ENCODE assay signal across 25 cellular contexts in the genomic region with DNA sequence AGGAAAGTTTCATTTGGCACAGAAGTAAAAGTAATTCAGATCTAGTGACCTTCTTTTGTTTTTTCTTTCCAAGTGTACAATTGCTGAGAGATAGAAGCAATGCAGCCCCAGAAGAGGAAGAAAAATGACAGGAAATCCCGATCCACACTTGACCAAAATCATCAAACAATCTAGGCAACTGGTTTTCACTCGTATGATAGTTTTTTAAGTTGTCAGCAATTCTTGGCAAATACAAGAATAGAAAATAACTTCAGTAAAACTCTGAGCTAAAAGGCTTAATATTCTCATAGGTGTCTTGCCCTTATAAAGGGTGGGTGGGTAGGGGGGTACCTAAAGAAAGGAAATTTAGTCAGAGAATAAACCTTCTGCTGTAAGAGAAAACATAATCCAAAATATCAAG. TPM values are rescaled to one million over a fixed set of nuclear protein-coding genes. Genes with fewer than 3 reads are reported as not detected.
DNase-seq lines count a peak whose midpoint lies in the region; ATAC-seq and TF ChIP-seq lines count a peak whose summit lies in the region.
"Had no signal": no experiment of that assay in that cellular context is flagged by ENCODE, and none has a peak within 500 bp of the region (broad histone marks: within the 10 kb centered on the region; RNA-seq: fewer than 3 reads in every experiment).

No MANE protein-coding gene starts in this region.

- no peak for TF ChIP-seq EP300 in upper lobe of left lung (IDR thresholded peaks at IDR 0.05)

- no peaks in the 10 kb centered on the region for H3K9me3 ChIP-seq in left ventricle myocardium inferior (replicated peaks)
- no peaks in the 10 kb centered on the region for H3K9me3 ChIP-seq in body of pancreas
- H3K9me3 ChIP-seq in naive thymus-derived CD4-positive, alpha-beta T cell (ENCODE audit: control insufficient read depth in 2 of 3, low read length in 3 of 3) = no peaks in the 10 kb centered on the region
- no peaks in the 10 kb centered on the region for H3K9me3 ChIP-seq in upper lobe of left lung
- H3K9me3 ChIP-seq: adrenal gland, heart left ventricle, transverse colon had no signal

- H3K4me3 ChIP-seq in left ventricle myocardium inferior (no peak overlapping the region), body of pancreas (no peak overlapping the region), upper lobe of left lung (no peak overlapping the region)
- H3K4me3 ChIP-seq in naive thymus-derived CD4-positive, alpha-beta T cell (ENCODE audit: low read length) = no peak overlapping the region
- H3K4me3 ChIP-seq: transverse colon had no signal

- H3K4me1 ChIP-seq in left ventricle myocardium inferior = peaks cover 90% of the 10 kb centered on the region
- H3K4me1 ChIP-seq in body of pancreas = peaks cover 43% of the 10 kb centered on the region
- H3K4me1 ChIP-seq in naive thymus-derived CD4-positive, alpha-beta T cell (ENCODE audit: control insufficient read depth in 2 of 2, insufficient read depth in 2 of 2, low read length in 2 of 2) = peaks cover 13 to 19% of the 10 kb centered on the region in 2 donors
- peaks cover 28 to 30% (median 29%) of the 10 kb centered on the region in 4 donors for H3K4me1 ChIP-seq in upper lobe of left lung

- TF ChIP-seq POLR2A in body of pancreas (IDR thresholded peaks at IDR 0.05) (no peak), upper lobe of left lung (IDR thresholded peaks at IDR 0.05) (no peak)

- no peaks in the 10 kb centered on the region for H3K27me3 ChIP-seq in left ventricle myocardium inferior (ENCODE audit: low read depth)
- no peaks in the 10 kb centered on the region for H3K27me3 ChIP-seq in body of pancreas
- H3K27me3 ChIP-seq in naive thymus-derived CD4-positive, alpha-beta T cell (ENCODE audit: control insufficient read depth in 2 of 2, insufficient read depth in 2 of 2, low read length in 2 of 2) = no peaks in the 10 kb centered on the region
- H3K27me3 ChIP-seq in upper lobe of left lung = no peaks in the 10 kb centered on the region
- H3K27me3 ChIP-seq: adrenal gland, brain microvascular endothelial cell, heart left ventricle, transverse colon had no signal

- H3K36me3 ChIP-seq in left ventricle myocardium inferior (no peaks in the 10 kb centered on the region), body of pancreas (replicated peaks in 1 of 2; ENCODE audit: insufficient read depth in 1 of 2, low read depth in 2 of 2) (no peaks in the 10 kb centered on the region), upper lobe of left lung (no peaks in the 10 kb centered on the region)
- no peaks in the 10 kb centered on the region for H3K36me3 ChIP-seq in naive thymus-derived CD4-positive, alpha-beta T cell (ENCODE audit: control insufficient read depth in 2 of 3, insufficient read depth in 3 of 3, low read length in 3 of 3)
- H3K36me3 ChIP-seq: adrenal gland, brain microvascular endothelial cell, heart left ventricle, transverse colon had no signal

- WGBS in body of pancreas, 2 donors = 40% methylated on average over 2 of the region's 2 CpGs
- WGBS in upper lobe of left lung, 2 donors = 18 to 25% methylated on average over 2 of the region's 2 CpGs

- peak overlapping the region; percentile 47 for H3K27ac ChIP-seq in left ventricle myocardium inferior (replicated peaks)
- peak overlapping the region in 3 of 4 donors; percentile 66 to 78 (median 72) for H3K27ac ChIP-seq in body of pancreas
- H3K27ac ChIP-seq in naive thymus-derived CD4-positive, alpha-beta T cell (ENCODE audit: low read depth, low read length) = no peak overlapping the region
- H3K27ac ChIP-seq in upper lobe of left lung = peak overlapping the region in 3 of 4 donors; percentile 19 to 79 (median 50)
- H3K27ac ChIP-seq: RWPE1 had no signal

- DNase-seq in left ventricle myocardium inferior (no peak), Right ventricle myocardium superior (no peak), body of pancreas (no peak), upper lobe of left lung (no peak), NCI-H1105 treated with DMSO at 0.1 percent for 48 hours (lab: John Stamatoyannopoulos, UW) (no peak), nephron progenitor cell (no peak), NCI-H226 (no peak)
- DNase-seq in naive thymus-derived CD4-positive, alpha-beta T cell = no peak
- DNase-seq: activated CD8-positive, alpha-beta T cell treated with anti-CD3 and anti-CD28 coated beads, Interleukin-2, amount 10 ng/mL, durations not matched to agents 7 days and 5 days; activated naive CD4-positive, alpha-beta T cell; adrenal gland; brain microvascular endothelial cell; COR-L47; DND-41; erythroblast; heart left ventricle; mesenchymal stem cell; NCI-H1105; NCI-H2081; NCI-H345; NCI-H748 treated with DMSO at 0.1 percent for 48 hours; transverse colon had no signal

- peak overlapping the region in 5 of 9 donors; percentile 28 to 80 (median 56) for H3K27ac Mint-ChIP-seq in naive thymus-derived CD4-positive, alpha-beta T cell
- H3K27ac Mint-ChIP-seq in nephron progenitor cell = no peak overlapping the region
- H3K27ac Mint-ChIP-seq: activated CD8-positive, alpha-beta T cell treated with anti-CD3 and anti-CD28 coated beads, Interleukin-2, amount 10 ng/mL, durations not matched to agents 7 days and 5 days; B cell; stimulated activated naive CD8-positive, alpha-beta T cell treated with anti-CD3 and anti-CD28 coated beads, Interleukin-15, Interleukin-2, amounts not matched to agents 100 ng/mL and 50 ng/mL, for 24 hours had no signal

- TF ChIP-seq CTCF in left ventricle myocardium inferior (IDR thresholded peaks at IDR 0.05; ENCODE audit: borderline replicate concordance) = no peak
- TF ChIP-seq CTCF in body of pancreas (IDR thresholded peaks at IDR 0.05) = no peak
- TF ChIP-seq CTCF in upper lobe of left lung (IDR thresholded peaks at IDR 0.05) = no peak
- no peak for TF ChIP-seq CTCF in nephron progenitor cell (IDR thresholded peaks at IDR 0.05)

- H3K36me3 Mint-ChIP-seq in naive thymus-derived CD4-positive, alpha-beta T cell = peaks cover 0 to 5% (median 3%) of the 10 kb centered on the region in 5 donors
- no peaks in the 10 kb centered on the region for H3K36me3 Mint-ChIP-seq in nephron progenitor cell (ENCODE audit: low read depth)

- no peaks in the 10 kb centered on the region for H3K9me3 Mint-ChIP-seq in naive thymus-derived CD4-positive, alpha-beta T cell
- no peaks in the 10 kb centered on the region for H3K9me3 Mint-ChIP-seq in nephron progenitor cell
- H3K9me3 Mint-ChIP-seq: stimulated activated naive CD8-positive, alpha-beta T cell treated with anti-CD3 and anti-CD28 coated beads, Interleukin-15, Interleukin-2, amounts not matched to agents 100 ng/mL and 50 ng/mL, for 24 hours had no signal

- no peak for ATAC-seq in Right ventricle myocardium superior (ENCODE audit: poor library complexity)
- no peak for ATAC-seq in body of pancreas
- no peak for ATAC-seq in naive thymus-derived CD4-positive, alpha-beta T cell
- ATAC-seq in upper lobe of left lung (ENCODE audit: low FRiP score in 2 of 2) = no peak
- ATAC-seq: activated CD8-positive, alpha-beta T cell treated with anti-CD3 and anti-CD28 coated beads, Interleukin-2, amount 10 ng/mL, durations not matched to agents 7 days and 5 days had no signal

- peak overlapping the region in 2 of 10 donors; percentile 2 to 23 for H3K4me3 Mint-ChIP-seq in naive thymus-derived CD4-positive, alpha-beta T cell
- H3K4me3 Mint-ChIP-seq in nephron progenitor cell = no peak overlapping the region
- H3K4me3 Mint-ChIP-seq: activated CD8-positive, alpha-beta T cell treated with anti-CD3 and anti-CD28 coated beads, Interleukin-2, amount 10 ng/mL, durations not matched to agents 7 days and 5 days; B cell had no signal

- CTCF ChIA-PET in naive thymus-derived CD4-positive, alpha-beta T cell (lab: Charles Lee) = interaction anchor here (2.1 kb wide), 1 partner anchor 15 kb away, joined by 6 read pairs; no protein-coding TSS in a partner anchor

- H3K4me1 Mint-ChIP-seq in naive thymus-derived CD4-positive, alpha-beta T cell = peaks cover 18 to 65% (median 49%) of the 10 kb centered on the region in 7 donors
- H3K4me1 Mint-ChIP-seq in nephron progenitor cell = peaks cover 15% of the 10 kb centered on the region

- intact Hi-C loops in left ventricle myocardium inferior (cut with micrococcal nuclease) (no loop called here), Right ventricle myocardium superior (cut with DNase I) (no loop called here), body of pancreas (cut with DNase I) (no loop called here)
- intact Hi-C loops in naive thymus-derived CD4-positive, alpha-beta T cell (cut with micrococcal nuclease) = loop anchor here in 1 of 2 donors (1.0 to 5.0 kb wide), 4 partner anchors 16 to 116 kb away; a partner anchor contains a TSS

- peaks cover 0 to 8% (median 0%) of the 10 kb centered on the region in 5 donors for H3K27me3 Mint-ChIP-seq in naive thymus-derived CD4-positive, alpha-beta T cell
- peaks cover 3% of the 10 kb centered on the region for H3K27me3 Mint-ChIP-seq in nephron progenitor cell (ENCODE audit: low read depth, poor library complexity)
- H3K27me3 Mint-ChIP-seq: B cell; stimulated activated naive CD8-positive, alpha-beta T cell treated with anti-CD3 and anti-CD28 coated beads, Interleukin-15, Interleukin-2, amounts not matched to agents 100 ng/mL and 50 ng/mL, for 24 hours had no signal

- POLR2A ChIA-PET in naive thymus-derived CD4-positive, alpha-beta T cell (lab: Charles Lee) = interaction anchor here (0.8 to 2.4 kb wide), 4 partner anchors 9 to 210 kb away, joined by 3 to 14 read pairs (median 6); a partner anchor contains a TSS

RNA-seq across cellular contexts. Expression of a gene that starts 36.0 kb away (rescaled TPM):
- 44.1 TPM for total RNA-seq in left ventricle myocardium inferior
- total RNA-seq in Right ventricle myocardium superior = 64.1 TPM
- total RNA-seq in body of pancreas = 10 to 100 TPM; 23.4 to 48.8 TPM
- total RNA-seq in naive thymus-derived CD4-positive, alpha-beta T cell = 10 to 100 TPM; 24.6 to 61.8 (median 37.7) TPM
- 10 to 100 TPM; 16.5 to 37.0 TPM for polyA plus RNA-seq in naive thymus-derived CD4-positive, alpha-beta T cell
- 10 to 100 TPM; 26.4 to 71.2 (median 31.3) TPM for total RNA-seq in upper lobe of left lung

RNA-seq across cellular contexts. Expression of a gene that starts 36.7 kb away (rescaled TPM):
- total RNA-seq in left ventricle myocardium inferior (6.2 TPM), Right ventricle myocardium superior (6.3 TPM), body of pancreas (10 to 100 TPM; 10.1 to 50.1 TPM), upper lobe of left lung (10 to 100 TPM in 4 of 6 donors, 1 to 10 TPM in 2; 6.8 to 34.6 (median 12.8) TPM)
- total RNA-seq in naive thymus-derived CD4-positive, alpha-beta T cell = 10 to 100 TPM in 1 of 5 experiments, 1 to 10 TPM in 4; 3.1 to 17.2 (median 6.5) TPM
- polyA plus RNA-seq in naive thymus-derived CD4-positive, alpha-beta T cell = 1 to 10 TPM; 5.1 to 7.7 TPM
